ENCODE assay signal across 14 cellular contexts in genomic region chr4:2673157-2673556, GRCh38.
A peak's percentile ranks its signal among the peaks of the same experiment; 100 is the strongest.
DNase-seq lines count a peak whose midpoint lies in the region; ATAC-seq and TF ChIP-seq lines count a peak whose summit lies in the region.
"Had no signal": no experiment of that assay in that cellular context is flagged by ENCODE, and none has a peak within 500 bp of the region (broad histone marks: within the 10 kb centered on the region; RNA-seq: fewer than 3 reads in every experiment).

No MANE protein-coding gene starts in this region.

- intact Hi-C loops in left ventricle myocardium inferior (cut with micrococcal nuclease) (no loop called here), Right ventricle myocardium inferior (cut with DNase I) (no loop called here), uterus (cut with DNase I; ENCODE audit: low total_unique reads) (no loop called here)

- TF ChIP-seq POLR2A in uterus (IDR thresholded peaks at IDR 0.05) = no peak

- H4K20me1 ChIP-seq in fibroblast of lung (ENCODE audit: control insufficient read depth, extremely low read depth, insufficient read depth, low read length) = no peaks in the 10 kb centered on the region

- H3K9me3 ChIP-seq in left ventricle myocardium inferior (replicated peaks) = no peaks in the 10 kb centered on the region
- no peaks in the 10 kb centered on the region for H3K9me3 ChIP-seq in RWPE2 (ENCODE audit: severe bottlenecking)
- no peaks in the 10 kb centered on the region for H3K9me3 ChIP-seq in fibroblast of lung (ENCODE audit: control insufficient read depth, insufficient read depth, low read depth, low read length)
- H3K9me3 ChIP-seq in uterus = no peaks in the 10 kb centered on the region
- H3K9me3 ChIP-seq: thyroid gland had no signal

- H3K4me2 ChIP-seq in fibroblast of lung (ENCODE audit: extremely low read depth, insufficient read depth, low read length) = no peak overlapping the region

- ATAC-seq in Right ventricle myocardium inferior (no peak), RWPE2 (ENCODE audit: low read depth) (no peak)
- ATAC-seq: activated CD8-positive, alpha-beta T cell treated with anti-CD3 and anti-CD28 coated beads, Interleukin-2, amount 10 ng/mL, durations not matched to agents 7 days and 5 days; left colon had no signal

- no peaks in the 10 kb centered on the region for H3K27me3 ChIP-seq in left ventricle myocardium inferior (ENCODE audit: low read depth)
- no peaks in the 10 kb centered on the region for H3K27me3 ChIP-seq in RWPE2 (ENCODE audit: insufficient read depth, poor library complexity, severe bottlenecking)
- H3K27me3 ChIP-seq in fibroblast of lung (ENCODE audit: control insufficient read depth, insufficient read depth, low read length) = no peaks in the 10 kb centered on the region
- H3K27me3 ChIP-seq in uterus = no peaks in the 10 kb centered on the region
- H3K27me3 ChIP-seq: BLaER1, thyroid gland had no signal

- DNase-seq in left ventricle myocardium inferior = no peak
- DNase-seq in Right ventricle myocardium inferior (ENCODE audit: missing footprints) = no peak
- DNase-seq in RWPE2 (ENCODE audit: low spot score) = no peak
- DNase-seq in fibroblast of lung (ENCODE audit: low read depth in 2 of 2) = peak in 1 of 2 donors; percentile 8
- DNase-seq in uterus = no peak
- DNase-seq in coronary artery (ENCODE audit: low spot score) = no peak
- DNase-seq in GM20000 (ENCODE audit: low spot score) = no peak
- no peak for DNase-seq in NCI-H446 (lab: John Stamatoyannopoulos, UW)
- DNase-seq: activated CD8-positive, alpha-beta T cell treated with anti-CD3 and anti-CD28 coated beads, Interleukin-2, amount 10 ng/mL, durations not matched to agents 7 days and 5 days; amniotic stem cell; left colon; NCI-H226; thyroid gland had no signal

- no peak overlapping the region for H3K27ac ChIP-seq in left ventricle myocardium inferior (replicated peaks)
- H3K27ac ChIP-seq in RWPE2 (ENCODE audit: poor library complexity, severe bottlenecking) = no peak overlapping the region
- H3K27ac ChIP-seq in fibroblast of lung (ENCODE audit: insufficient read depth, low read length) = no peak overlapping the region
- H3K27ac ChIP-seq in uterus = peak overlapping the region in 1 of 2 donors; percentile 79
- H3K27ac ChIP-seq in coronary artery = no peak overlapping the region
- H3K27ac ChIP-seq: BLaER1, thyroid gland had no signal

- H3K4me1 ChIP-seq in left ventricle myocardium inferior (peaks cover 28% of the 10 kb centered on the region), RWPE2 (ENCODE audit: insufficient read depth, poor library complexity, severe bottlenecking) (no peaks in the 10 kb centered on the region), fibroblast of lung (ENCODE audit: control insufficient read depth, extremely low read depth, insufficient read depth, low read length) (no peaks in the 10 kb centered on the region), uterus (peaks cover 0 to 4% of the 10 kb centered on the region in 2 donors)

- peaks cover 1% of the 10 kb centered on the region for H3K79me2 ChIP-seq in fibroblast of lung (ENCODE audit: control insufficient read depth, insufficient read depth, low read length)

- no peak overlapping the region for H2AFZ ChIP-seq in fibroblast of lung (ENCODE audit: low read length)

- TF ChIP-seq CTCF in left ventricle myocardium inferior (IDR thresholded peaks at IDR 0.05; ENCODE audit: borderline replicate concordance) (peak; percentile 10), RWPE2 (IDR thresholded peaks at IDR 0.05; ENCODE audit: poor library complexity, severe bottlenecking) (peak; percentile 44), fibroblast of lung (conservative IDR thresholded peaks at IDR 0.05 in 1 of 2, IDR thresholded peaks at IDR 0.05 in 1 of 2; ENCODE audit: low read depth in 1 of 2, low read length in 2 of 2) (peak; percentile 40 to 42), uterus (IDR thresholded peaks at IDR 0.05) (peak in 3 of 4 experiments; percentile 13 to 30 (median 17)), coronary artery (IDR thresholded peaks at IDR 0.05) (no peak), GM20000 (IDR thresholded peaks at IDR 0.05; ENCODE audit: extremely low read depth, missing control alignments) (no peak)

- H3K36me3 ChIP-seq in left ventricle myocardium inferior = peaks cover 87% of the 10 kb centered on the region
- H3K36me3 ChIP-seq in RWPE2 (ENCODE audit: low read depth) = peaks cover 56% of the 10 kb centered on the region
- peaks cover 14% of the 10 kb centered on the region for H3K36me3 ChIP-seq in fibroblast of lung (ENCODE audit: control insufficient read depth, insufficient read depth, low read length)
- no peaks in the 10 kb centered on the region for H3K36me3 ChIP-seq in uterus

- H3K9ac ChIP-seq in fibroblast of lung (ENCODE audit: insufficient read depth, low read length) = no peak overlapping the region
- H3K9ac ChIP-seq: BLaER1 had no signal

- H3K4me3 ChIP-seq in left ventricle myocardium inferior (no peak overlapping the region), RWPE2 (ENCODE audit: severe bottlenecking) (no peak overlapping the region), fibroblast of lung (replicated peaks in 1 of 4; ENCODE audit: control extremely low read depth in 1 of 4, insufficient read depth in 1 of 4, low read depth in 3 of 4, low read length in 4 of 4) (no peak overlapping the region), uterus (no peak overlapping the region), coronary artery (no peak overlapping the region)
- H3K4me3 ChIP-seq: BLaER1, thyroid gland had no signal

Comparison
In these comparisons a context has a peak if more than half of its experiments do, and no peak if none do; other contexts are left out.
1. CTCF ChIP-seq: peak in left ventricle myocardium inferior (single experiment), RWPE2 (single experiment), fibroblast of lung (2 of 2) and uterus (3 of 4); none in coronary artery (single experiment) and GM20000 (single experiment).